Comparison of ENCODE assay signal across 2 cellular contexts in the genomic region with DNA sequence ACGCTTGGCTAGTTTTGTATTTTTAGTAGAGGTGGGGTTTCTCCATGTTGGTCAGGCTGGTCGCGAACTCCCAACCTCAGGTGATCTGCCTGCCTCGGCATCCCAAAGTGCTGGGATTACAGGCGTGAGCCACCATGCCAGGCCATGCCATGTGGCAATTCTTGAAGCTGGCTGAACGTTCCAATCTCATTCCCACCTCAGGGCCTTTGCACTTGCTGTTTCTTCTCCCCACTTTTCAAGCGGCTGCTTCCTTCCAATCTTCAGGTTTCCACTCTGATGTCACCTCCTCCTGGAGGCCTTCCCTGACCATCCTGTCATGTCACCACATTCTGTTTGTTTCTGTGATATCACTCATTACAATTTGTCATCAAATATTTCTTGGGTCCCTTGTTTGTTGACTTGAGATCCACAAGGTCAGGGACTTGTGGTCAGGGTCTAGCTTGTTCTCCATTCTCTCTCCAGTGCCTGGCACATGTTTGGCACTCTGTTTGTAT.
TF ChIP-seq lines count a peak whose summit lies in the region.

No MANE protein-coding gene starts in this region.

TF ChIP-seq in GM12878, 131 proteins besides CTCF, POLR2A, EP300 and RAD21:
- TF ChIP-seq SIN3A (IDR thresholded peaks at IDR 0.05; ENCODE audit: low read depth, low read length) (no peak), CREB1 (IDR thresholded peaks at IDR 0.05; ENCODE audit: low read depth) (no peak), GATAD2B (conservative IDR thresholded peaks at IDR 0.05; ENCODE audit: low read depth) (no peak), MYC (IDR thresholded peaks at IDR 0.05; ENCODE audit: insufficient read depth, insufficient read length, insufficient replicate concordance, low read length, severe bottlenecking) (no peak), ZNF622 (IDR thresholded peaks at IDR 0.05) (no peak), KAT2A (conservative IDR thresholded peaks at IDR 0.05; ENCODE audit: control insufficient read depth, low read depth, low read length) (no peak), SIX5 (IDR thresholded peaks at IDR 0.05; ENCODE audit: low read depth, low read length, severe bottlenecking) (no peak)

TF ChIP-seq in neural cell, 6 proteins besides CTCF, POLR2A, EP300 and RAD21:
- TF ChIP-seq SMC3 (conservative IDR thresholded peaks at IDR 0.05; ENCODE audit: poor library complexity) (no peak), TAF1 (IDR thresholded peaks at IDR 0.05; ENCODE audit: low read depth) (no peak), EZH2 (IDR thresholded peaks at IDR 0.05; ENCODE audit: borderline replicate concordance, insufficient read depth, low read length, poor library complexity, severe bottlenecking) (no peak), POLR2AphosphoS5 (IDR thresholded peaks at IDR 0.05) (no peak), MXI1 (conservative IDR thresholded peaks at IDR 0.05; ENCODE audit: poor library complexity, severe bottlenecking) (no peak)
- TF ChIP-seq, protein P1, sequence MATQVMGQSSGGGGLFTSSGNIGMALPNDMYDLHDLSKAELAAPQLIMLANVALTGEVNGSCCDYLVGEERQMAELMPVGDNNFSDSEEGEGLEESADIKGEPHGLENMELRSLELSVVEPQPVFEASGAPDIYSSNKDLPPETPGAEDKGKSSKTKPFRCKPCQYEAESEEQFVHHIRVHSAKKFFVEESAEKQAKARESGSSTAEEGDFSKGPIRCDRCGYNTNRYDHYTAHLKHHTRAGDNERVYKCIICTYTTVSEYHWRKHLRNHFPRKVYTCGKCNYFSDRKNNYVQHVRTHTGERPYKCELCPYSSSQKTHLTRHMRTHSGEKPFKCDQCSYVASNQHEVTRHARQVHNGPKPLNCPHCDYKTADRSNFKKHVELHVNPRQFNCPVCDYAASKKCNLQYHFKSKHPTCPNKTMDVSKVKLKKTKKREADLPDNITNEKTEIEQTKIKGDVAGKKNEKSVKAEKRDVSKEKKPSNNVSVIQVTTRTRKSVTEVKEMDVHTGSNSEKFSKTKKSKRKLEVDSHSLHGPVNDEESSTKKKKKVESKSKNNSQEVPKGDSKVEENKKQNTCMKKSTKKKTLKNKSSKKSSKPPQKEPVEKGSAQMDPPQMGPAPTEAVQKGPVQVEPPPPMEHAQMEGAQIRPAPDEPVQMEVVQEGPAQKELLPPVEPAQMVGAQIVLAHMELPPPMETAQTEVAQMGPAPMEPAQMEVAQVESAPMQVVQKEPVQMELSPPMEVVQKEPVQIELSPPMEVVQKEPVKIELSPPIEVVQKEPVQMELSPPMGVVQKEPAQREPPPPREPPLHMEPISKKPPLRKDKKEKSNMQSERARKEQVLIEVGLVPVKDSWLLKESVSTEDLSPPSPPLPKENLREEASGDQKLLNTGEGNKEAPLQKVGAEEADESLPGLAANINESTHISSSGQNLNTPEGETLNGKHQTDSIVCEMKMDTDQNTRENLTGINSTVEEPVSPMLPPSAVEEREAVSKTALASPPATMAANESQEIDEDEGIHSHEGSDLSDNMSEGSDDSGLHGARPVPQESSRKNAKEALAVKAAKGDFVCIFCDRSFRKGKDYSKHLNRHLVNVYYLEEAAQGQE (IDR thresholded peaks at IDR 0.05; ENCODE audit: borderline replicate concordance) = no peak
